Comparison of ENCODE assay signal across 1 cellular context in the genomic region with DNA sequence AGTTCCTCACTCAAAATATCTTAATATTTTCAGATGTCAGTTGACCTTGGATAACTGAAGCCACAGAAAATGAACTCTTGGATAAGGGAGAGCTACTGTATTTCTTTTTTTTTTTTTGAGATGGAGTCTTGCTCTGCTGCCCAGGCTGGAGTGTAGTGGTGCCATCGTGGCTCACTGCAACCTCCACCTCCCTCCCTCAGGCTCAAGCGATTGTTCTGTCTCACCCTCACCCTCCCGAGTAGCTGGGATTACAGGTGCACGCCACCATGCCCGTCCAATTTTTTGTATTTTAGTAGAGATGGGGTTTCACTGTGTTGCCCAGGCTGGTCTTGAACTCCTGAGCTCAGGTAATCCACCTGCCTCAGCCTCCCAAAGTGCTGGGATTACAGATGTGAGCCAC.
TF ChIP-seq lines count a peak whose summit lies in the region.

No MANE protein-coding gene starts in this region.

TF ChIP-seq in H1, 55 proteins besides CTCF, POLR2A, EP300 and RAD21:
- TF ChIP-seq POLR2AphosphoS5 (IDR thresholded peaks at IDR 0.05; ENCODE audit: low read depth, low read length) = peak; percentile 59; the same call in 1 of the 2 replicates
